18 cellular contexts compared by ENCODE assay signal in the genomic region with DNA sequence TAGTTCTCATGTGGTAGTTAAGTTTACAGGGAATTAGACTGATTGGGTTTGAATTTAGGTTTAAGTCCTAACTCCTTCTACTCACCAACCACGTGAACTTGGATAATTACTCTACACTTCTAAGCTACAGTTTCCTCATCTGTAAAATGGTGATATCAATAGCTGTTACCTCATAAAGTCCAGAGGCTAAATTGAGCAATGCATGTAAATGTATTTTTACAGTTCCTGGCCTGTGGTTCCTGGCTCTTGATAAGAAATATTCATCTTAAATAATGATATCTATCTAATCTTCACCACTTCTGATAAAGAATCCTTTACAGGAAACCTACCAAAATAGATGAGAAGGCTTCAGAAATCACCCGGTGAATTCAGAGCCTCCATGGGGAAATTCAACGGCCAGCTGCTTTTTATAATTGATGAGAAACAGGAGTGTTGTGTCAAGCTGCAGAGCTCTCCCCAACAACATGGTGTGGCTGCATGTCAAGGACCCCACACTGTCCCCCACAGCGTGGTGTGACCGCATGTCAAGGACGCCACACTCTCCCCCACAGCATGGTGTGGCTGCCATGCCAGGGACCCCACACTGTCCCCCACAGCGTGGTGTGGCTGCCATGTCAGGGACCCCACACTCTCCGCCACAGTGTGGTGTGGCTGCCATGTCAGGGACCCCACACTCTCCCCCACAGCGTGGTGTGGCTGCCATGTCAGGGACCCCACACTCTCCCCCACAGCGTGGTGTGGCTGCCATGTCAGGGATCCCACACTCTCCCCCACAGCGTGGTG.
DNase-seq lines count a peak whose midpoint lies in the region; ATAC-seq, FAIRE-seq and TF ChIP-seq lines count a peak whose summit lies in the region.
"Had no signal": no experiment of that assay in that cellular context is flagged by ENCODE, and none has a peak within 500 bp of the region (broad histone marks: within the 10 kb centered on the region; RNA-seq: fewer than 3 reads in every experiment).

No MANE protein-coding gene starts in this region.

- no peak for TF ChIP-seq POLR2A in NB4 (IDR thresholded peaks at IDR 0.05; ENCODE audit: extremely low read depth, insufficient read length)
- TF ChIP-seq POLR2A in GM12878 (IDR thresholded peaks at IDR 0.05; ENCODE audit: low read depth, low read length): no peak
- no peak for TF ChIP-seq POLR2A in thyroid gland (IDR thresholded peaks at IDR 0.05)

- H4K20me1 ChIP-seq in GM12878 (ENCODE audit: control insufficient read depth, insufficient read depth): no peaks in the 10 kb centered on the region

- SMC1A ChIA-PET in GM12878 (lab: Charles Lee; ENCODE audit: uncharacterized antibody, unreplicated experiment): interaction anchor here (1.2 to 1.3 kb wide), 3 partner anchors 78 to 540 kb away, joined by 3 read pairs; no protein-coding TSS in a partner anchor

- 24% methylated on average over 10 of the region's 11 CpGs for WGBS in GM12878 (ENCODE audit: insufficient coverage, insufficient replicate concordance, low lambda C conversion rate, missing lambda C conversion rate)
- 79 to 82% methylated on average over 8 to 11 of the region's 11 CpGs for WGBS in thyroid gland, 2 donors
- WGBS in psoas muscle, 3 donors: 77 to 79% (median 77%) methylated on average over 10 to 11 of the region's 11 CpGs

- no peaks in the 10 kb centered on the region for H3K27me3 ChIP-seq in GM12878 (replicated peaks in 1 of 2; ENCODE audit: control insufficient read depth in 2 of 2, insufficient read depth in 2 of 2, low read length in 1 of 2)
- H3K27me3 ChIP-seq in thyroid gland: no peaks in the 10 kb centered on the region
- no peaks in the 10 kb centered on the region for H3K27me3 ChIP-seq in psoas muscle (ENCODE audit: insufficient read depth in 3 of 3, low read length in 2 of 3)
- H3K27me3 ChIP-seq: BE2C, SJSA1 had no signal

- no peaks in the 10 kb centered on the region for H3K36me3 ChIP-seq in GM12878 (ENCODE audit: control insufficient read depth in 2 of 2, insufficient read depth in 2 of 2, low read length in 1 of 2)
- no peaks in the 10 kb centered on the region for H3K36me3 ChIP-seq in thyroid gland
- H3K36me3 ChIP-seq in psoas muscle (ENCODE audit: insufficient read depth in 1 of 2, low read depth in 1 of 2): no peaks in the 10 kb centered on the region
- H3K36me3 ChIP-seq: BE2C, SJSA1 had no signal

- no peak for TF ChIP-seq CTCF in NB4 (IDR thresholded peaks at IDR 0.05; ENCODE audit: low read depth, low read length)
- TF ChIP-seq CTCF in GM12878 (IDR thresholded peaks at IDR 0.05 in 2 of 3, conservative IDR thresholded peaks at IDR 0.05 in 1 of 3; ENCODE audit: control insufficient read depth in 2 of 3, extremely low read depth in 1 of 3, insufficient read depth in 1 of 3, low read depth in 3 of 3, low read length in 3 of 3): no peak
- no peak for TF ChIP-seq CTCF in thyroid gland (IDR thresholded peaks at IDR 0.05)
- no peak for TF ChIP-seq CTCF in psoas muscle (IDR thresholded peaks at IDR 0.05)

- H3K4me1 ChIP-seq in GM12878 (ENCODE audit: control insufficient read depth, insufficient read depth, low read length) (no peaks in the 10 kb centered on the region), thyroid gland (no peaks in the 10 kb centered on the region), psoas muscle (no peaks in the 10 kb centered on the region)
- H3K4me1 ChIP-seq: BE2C, SJSA1 had no signal

- peak; percentile 86 for DNase-seq in SIG-M5 treated with dmso at 0.1 percent for 504 hours (lab: John Stamatoyannopoulos, UW; ENCODE audit: unreplicated experiment)
- no peak for DNase-seq in SIG-M5 (lab: John Stamatoyannopoulos, UW)
- DNase-seq in NB4 (ENCODE audit: low read depth): peak; percentile 7
- DNase-seq in GM12878 (ENCODE audit: low read depth, low spot score): no peak
- no peak for DNase-seq in thyroid gland
- no peak for DNase-seq in G401 (ENCODE audit: low spot score)
- no peak for DNase-seq in psoas muscle
- DNase-seq: BE2C; CD4-positive, alpha-beta memory T cell; DMS153; KG1; NCI-H1105; NCI-H2081 treated with DMSO at 0.1 percent for 48 hours; PC-9 had no signal

- no peak for TF ChIP-seq RAD21 in GM12878 (IDR thresholded peaks at IDR 0.05; ENCODE audit: insufficient read depth, low read depth, low read length)

- no peak for TF ChIP-seq EP300 in GM12878 (IDR thresholded peaks at IDR 0.05; ENCODE audit: borderline replicate concordance in 1 of 2, control insufficient read depth in 1 of 2, low read depth in 2 of 2, low read length in 2 of 2)

- in situ Hi-C loops in GM12878 (cut with MboI): no loop called here
- in situ Hi-C loops in G401 (cut with HindIII; ENCODE audit: low sequenced_read_pairs): no loop called here

- RAD21 ChIA-PET in GM12878 (lab: Charles Lee; ENCODE audit: unreplicated experiment): interaction anchor here (1.4 kb wide), 1 partner anchor 188 kb away, joined by 3 read pairs; no protein-coding TSS in a partner anchor

- H3K9ac ChIP-seq in GM12878 (ENCODE audit: control insufficient read depth, insufficient read depth, low read length): no peak overlapping the region

- H3K79me2 ChIP-seq in GM12878 (ENCODE audit: control insufficient read depth, insufficient read depth, low read length): no peaks in the 10 kb centered on the region

- intact Hi-C loops in GM12878 (cut with micrococcal nuclease; ENCODE audit: unreplicated experiment): no loop called here
- intact Hi-C loops in thyroid gland (cut with DNase I): no loop called here
- intact Hi-C loops in psoas muscle (cut with DNase I): no loop called here

- no peak overlapping the region for H3K4me2 ChIP-seq in GM12878 (ENCODE audit: control insufficient read depth, insufficient read depth)
- H3K4me2 ChIP-seq: PC-9 had no signal

- ATAC-seq in GM12878 (no peak), psoas muscle (no peak)

- no TSS peak for BruUV-seq in GM12878 (replicated peaks; lab: Mats Ljungman, UMichigan)

- no peak for FAIRE-seq in GM12878 (lab: Jason Lieb, UNC)
- FAIRE-seq: GM12892, GM18507 had no signal

- POLR2A ChIA-PET in GM12878 (lab: Charles Lee): no interaction called here

- H3K4me3 ChIP-seq in NB4 (ENCODE audit: low read depth, low read length) (no peak overlapping the region), GM12878 (no peak overlapping the region), thyroid gland (replicated peaks in 1 of 3) (no peak overlapping the region), psoas muscle (no peak overlapping the region)
- H3K4me3 ChIP-seq: PC-9, SJSA1 had no signal

- H3K27ac ChIP-seq in GM12878 (ENCODE audit: control insufficient read depth, insufficient read depth) (no peak overlapping the region), thyroid gland (no peak overlapping the region), psoas muscle (no peak overlapping the region)
- H3K27ac ChIP-seq: PC-9, RWPE1, SJSA1 had no signal

- H3K9me3 ChIP-seq in GM12878 (replicated peaks; ENCODE audit: control insufficient read depth, insufficient read depth, low read length) (no peaks in the 10 kb centered on the region), thyroid gland (no peaks in the 10 kb centered on the region), psoas muscle (no peaks in the 10 kb centered on the region)
- H3K9me3 ChIP-seq: BE2C, SJSA1 had no signal

- CTCF ChIA-PET in GM12878 (lab: Yijun Ruan, JAX): interaction anchor here (1.7 kb wide), 1 partner anchor 188 kb away, joined by 10 read pairs; no protein-coding TSS in a partner anchor

- no peak overlapping the region for H2AFZ ChIP-seq in GM12878 (ENCODE audit: control insufficient read depth, low read depth, low read length)
- H2AFZ ChIP-seq: PC-9 had no signal

TF ChIP-seq in GM12878, 131 proteins besides CTCF, POLR2A, EP300 and RAD21:
- TF ChIP-seq JUNB (IDR thresholded peaks at IDR 0.05): no peak
- no peak for TF ChIP-seq NR2F1 (conservative IDR thresholded peaks at IDR 0.05)
- TF ChIP-seq, protein P1, sequence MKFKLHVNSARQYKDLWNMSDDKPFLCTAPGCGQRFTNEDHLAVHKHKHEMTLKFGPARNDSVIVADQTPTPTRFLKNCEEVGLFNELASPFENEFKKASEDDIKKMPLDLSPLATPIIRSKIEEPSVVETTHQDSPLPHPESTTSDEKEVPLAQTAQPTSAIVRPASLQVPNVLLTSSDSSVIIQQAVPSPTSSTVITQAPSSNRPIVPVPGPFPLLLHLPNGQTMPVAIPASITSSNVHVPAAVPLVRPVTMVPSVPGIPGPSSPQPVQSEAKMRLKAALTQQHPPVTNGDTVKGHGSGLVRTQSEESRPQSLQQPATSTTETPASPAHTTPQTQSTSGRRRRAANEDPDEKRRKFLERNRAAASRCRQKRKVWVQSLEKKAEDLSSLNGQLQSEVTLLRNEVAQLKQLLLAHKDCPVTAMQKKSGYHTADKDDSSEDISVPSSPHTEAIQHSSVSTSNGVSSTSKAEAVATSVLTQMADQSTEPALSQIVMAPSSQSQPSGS (IDR thresholded peaks at IDR 0.05; ENCODE audit: low read length): no peak
- TF ChIP-seq GATAD2B (conservative IDR thresholded peaks at IDR 0.05; ENCODE audit: low read depth): no peak
- TF ChIP-seq TBL1XR1 (IDR thresholded peaks at IDR 0.05; ENCODE audit: low read depth, low read length): no peak
- peak; percentile 89; the same call in 1 of the 2 replicates for TF ChIP-seq PAX5 (IDR thresholded peaks at IDR 0.05; ENCODE audit: borderline replicate concordance, low read depth, low read length)
- TF ChIP-seq NFXL1 (IDR thresholded peaks at IDR 0.05; ENCODE audit: borderline replicate concordance): no peak
- peak; percentile 51; the same call in 1 of the 2 replicates for TF ChIP-seq FOXM1 (IDR thresholded peaks at IDR 0.05; ENCODE audit: low read depth, low read length)

Comparison
In these comparisons a context has a peak if more than half of its experiments do, and no peak if none do; other contexts are left out.
1. DNase-seq: peak in SIG-M5 treated with dmso at 0.1 percent for 504 hours (single experiment) and NB4 (single experiment); none in SIG-M5 (single experiment), GM12878 (single experiment), thyroid gland (0 of 2), G401 (single experiment) and psoas muscle (0 of 2).